9 cellular contexts compared by ENCODE assay signal in genomic region chr20:38447251-38447661, GRCh38. TPM values are rescaled to one million over a fixed set of nuclear protein-coding genes. Genes with fewer than 3 reads are reported as not detected.
DNase-seq lines count a peak whose midpoint lies in the region; ATAC-seq, FAIRE-seq and TF ChIP-seq lines count a peak whose summit lies in the region.
"Had no signal": no experiment of that assay in that cellular context is flagged by ENCODE, and none has a peak within 500 bp of the region (broad histone marks: within the 10 kb centered on the region; RNA-seq: fewer than 3 reads in every experiment).

No MANE protein-coding gene starts in this region.

- BruUV-seq in GM12878 (replicated peaks; lab: Mats Ljungman, UMichigan) (no TSS peak), HepG2 (replicated peaks; lab: Mats Ljungman, UMichigan) (TSS peak; percentile 71)

- peak overlapping the region; percentile 87 for H2AFZ ChIP-seq in GM12878 (ENCODE audit: control insufficient read depth, low read depth, low read length)
- H2AFZ ChIP-seq in HepG2 (ENCODE audit: low read length) = no peak overlapping the region

- RAD21 ChIA-PET in GM12878 (lab: Charles Lee; ENCODE audit: unreplicated experiment) = interaction anchor here (1.7 to 3.3 kb wide), 3 partner anchors 12 to 25 kb away, joined by 5 to 11 read pairs (median 9); partner anchors contain the start of genes RALGAPB and SNHG17

- SMC1A ChIA-PET in GM12878 (lab: Charles Lee; ENCODE audit: uncharacterized antibody, unreplicated experiment) = interaction anchor here (0.7 to 6.1 kb wide), 4 partner anchors 13 to 28 kb away, joined by 3 to 27 read pairs (median 4); partner anchors contain the start of genes RALGAPB and SNHG17

- no peaks in the 10 kb centered on the region for H3K27me3 Mint-ChIP-seq in activated CD4-positive, alpha-beta T cell treated with anti-CD3 and anti-CD28 coated beads for 36 hours

- no peaks in the 10 kb centered on the region for H3K9me3 ChIP-seq in GM12878 (replicated peaks; ENCODE audit: control insufficient read depth, insufficient read depth, low read length)
- no peaks in the 10 kb centered on the region for H3K9me3 ChIP-seq in HepG2 (ENCODE audit: low read length)
- H3K9me3 ChIP-seq in thyroid gland = no peaks in the 10 kb centered on the region

- peak overlapping the region; percentile 68 for H3K4me3 Mint-ChIP-seq in activated CD4-positive, alpha-beta T cell treated with anti-CD3 and anti-CD28 coated beads for 36 hours

- intact Hi-C loops in activated CD4-positive, alpha-beta T cell treated with anti-CD3 and anti-CD28 coated beads for 36 hours (cut with DNase I, micrococcal nuclease) = loop anchor here in 1 of 2 experiments (5.0 kb wide), 2 partner anchors 300 to 755 kb away; partner anchors contain the start of genes ACTR5 and CTNNBL1
- intact Hi-C loops in GM12878 (cut with micrococcal nuclease; ENCODE audit: unreplicated experiment) = loop anchor here (2.0 to 5.0 kb wide), 2 partner anchors 26 to 300 kb away; partner anchors contain the start of genes ACTR5 and RALGAPB
- intact Hi-C loops in HepG2 (cut with micrococcal nuclease; ENCODE audit: unreplicated experiment) = no loop called here
- intact Hi-C loops in thyroid gland (cut with DNase I) = loop anchor here (2.0 kb wide), 1 partner anchor 16 kb away; no protein-coding TSS in a partner anchor

- H3K9ac ChIP-seq in GM12878 (ENCODE audit: control insufficient read depth, insufficient read depth, low read length) = peak overlapping the region; percentile 98
- peak overlapping the region; percentile 98 for H3K9ac ChIP-seq in HepG2 (ENCODE audit: insufficient read depth, low read depth, low read length)

- TF ChIP-seq CTCF in GM12878 (IDR thresholded peaks at IDR 0.05 in 2 of 3, conservative IDR thresholded peaks at IDR 0.05 in 1 of 3; ENCODE audit: control insufficient read depth in 2 of 3, extremely low read depth in 1 of 3, insufficient read depth in 1 of 3, low read depth in 3 of 3, low read length in 3 of 3) = no peak
- no peak for TF ChIP-seq CTCF in HepG2 (CRISPR knock-in tag; IDR thresholded peaks at IDR 0.05)
- no peak for TF ChIP-seq CTCF in thyroid gland (IDR thresholded peaks at IDR 0.05)

- H3K4me1 ChIP-seq in GM12878 (ENCODE audit: control insufficient read depth, insufficient read depth, low read length) (peaks cover 11% of the 10 kb centered on the region), HepG2 (ENCODE audit: insufficient read depth, low read length) (peaks cover 42% of the 10 kb centered on the region), thyroid gland (peaks cover 8 to 15% of the 10 kb centered on the region in 2 donors)

- H3K4me3 ChIP-seq in GM12878 = peak overlapping the region; percentile 92
- H3K4me3 ChIP-seq in HepG2 (replicated peaks in 1 of 3; ENCODE audit: insufficient read depth in 1 of 3, low read depth in 2 of 3, low read length in 3 of 3) = peak overlapping the region; percentile 86 to 99 (median 95)
- H3K4me3 ChIP-seq in thyroid gland (replicated peaks in 1 of 3) = peak overlapping the region; percentile 92 to 100 (median 98)

- POLR2A ChIA-PET in activated CD4-positive, alpha-beta T cell treated with anti-CD3 and anti-CD28 coated beads for 36 hours (lab: Charles Lee) = interaction anchor here (1.0 to 3.0 kb wide), 4 partner anchors 12 to 27 kb away, joined by 3 to 48 read pairs (median 6); partner anchors contain the start of gene SNHG17
- POLR2A ChIA-PET in GM12878 (lab: Charles Lee) = interaction anchor here (0.8 to 4.0 kb wide), 6 partner anchors 10 to 26 kb away, joined by 3 to 45 read pairs (median 6); partner anchors contain the start of genes RALGAPB and SNHG17
- POLR2A ChIA-PET in HepG2 (lab: Yijun Ruan, JAX) = interaction anchor here (0.6 to 5.1 kb wide), 8 partner anchors 10 to 303 kb away, joined by 3 to 294 read pairs (median 4); partner anchors contain the start of genes RALGAPB and SNHG17

- H3K36me3 Mint-ChIP-seq in activated CD4-positive, alpha-beta T cell treated with anti-CD3 and anti-CD28 coated beads for 36 hours (ENCODE audit: low read depth) = peaks cover 25% of the 10 kb centered on the region

- no peak for DNase-seq in activated CD4-positive, alpha-beta T cell treated with anti-CD3 and anti-CD28 coated beads for 36 hours
- DNase-seq in activated CD4-positive, alpha-beta T cell treated with anti-CD3 and anti-CD28 coated beads, Interleukin-2, amount 50 U/mL, for 4 hours = no peak
- DNase-seq in GM12878 (ENCODE audit: low read depth, low spot score) = no peak
- no peak for DNase-seq in HepG2 (ENCODE audit: low spot score)
- no peak for DNase-seq in thyroid gland
- DNase-seq in EL = no peak
- no peak for DNase-seq in urothelium cell line (ENCODE audit: low spot score)
- DNase-seq: NCI-H226 had no signal

- in situ Hi-C loops in GM12878 (cut with MboI) = no loop called here
- in situ Hi-C loops in HepG2 (cut with HindIII; ENCODE audit: extremely low pct_ligation_motif_present, low pct_unique_long_range_greater_than_20kb) = loop anchor here (25.0 kb wide), 1 partner anchor 290 kb away; the partner anchor contains the start of gene ACTR5

- TF ChIP-seq RAD21 in GM12878 (IDR thresholded peaks at IDR 0.05; ENCODE audit: insufficient read depth, low read depth, low read length) (no peak), HepG2 (CRISPR knock-in tag; IDR thresholded peaks at IDR 0.05) (no peak)

- no peaks in the 10 kb centered on the region for H3K9me3 Mint-ChIP-seq in activated CD4-positive, alpha-beta T cell treated with anti-CD3 and anti-CD28 coated beads for 36 hours (ENCODE audit: low read depth)

- H3K36me3 ChIP-seq in GM12878 (ENCODE audit: control insufficient read depth in 2 of 2, insufficient read depth in 2 of 2, low read length in 1 of 2) (peaks cover 0 to 15% of the 10 kb centered on the region in 2 experiments; a peak in 1 of 4 replicates), HepG2 (replicated peaks in 1 of 2; ENCODE audit: control insufficient read depth in 1 of 2, insufficient read depth in 2 of 2, low read length in 2 of 2) (peaks cover 16 to 28% of the 10 kb centered on the region in 2 experiments), thyroid gland (peaks cover 8 to 13% of the 10 kb centered on the region in 2 donors)

- ATAC-seq in activated CD4-positive, alpha-beta T cell treated with anti-CD3 and anti-CD28 coated beads for 36 hours = no peak
- peak; percentile 2; the same call in 2 of the 3 replicates for ATAC-seq in GM12878
- peak; percentile 45 for ATAC-seq in HepG2
- no peak for ATAC-seq in HG03571 (IDR thresholded peaks at IDR 0.05; ENCODE audit: unreplicated experiment)

- no peak for TF ChIP-seq POLR2A in GM12878 (IDR thresholded peaks at IDR 0.05; ENCODE audit: low read depth, low read length)
- no peak for TF ChIP-seq POLR2A in HepG2 (IDR thresholded peaks at IDR 0.05; ENCODE audit: insufficient read depth in 1 of 2, low read depth in 2 of 2, low read length in 2 of 2)
- no peak for TF ChIP-seq POLR2A in thyroid gland (IDR thresholded peaks at IDR 0.05)

- TF ChIP-seq EP300 in GM12878 (IDR thresholded peaks at IDR 0.05; ENCODE audit: borderline replicate concordance in 1 of 2, control insufficient read depth in 1 of 2, low read depth in 2 of 2, low read length in 2 of 2) (no peak), HepG2 (IDR thresholded peaks at IDR 0.05; ENCODE audit: low read depth in 2 of 2, low read length in 2 of 2) (no peak), HepG2 (CRISPR knock-in tag; IDR thresholded peaks at IDR 0.05; ENCODE audit: borderline replicate concordance) (no peak)

- WGBS in GM12878 (ENCODE audit: insufficient coverage, insufficient replicate concordance, low lambda C conversion rate, missing lambda C conversion rate) = 49% methylated on average over 12 of the region's 12 CpGs
- WGBS in HepG2 (ENCODE audit: low lambda C conversion rate) = 31% methylated on average over 12 of the region's 12 CpGs
- WGBS in thyroid gland, 2 donors = 46 to 54% methylated on average over 12 of the region's 12 CpGs

- no peaks in the 10 kb centered on the region for H4K20me1 ChIP-seq in GM12878 (ENCODE audit: control insufficient read depth, insufficient read depth)
- H4K20me1 ChIP-seq in HepG2 (ENCODE audit: insufficient read depth, low read length) = no peaks in the 10 kb centered on the region

- no peaks in the 10 kb centered on the region for H3K27me3 ChIP-seq in GM12878 (replicated peaks in 1 of 2; ENCODE audit: control insufficient read depth in 2 of 2, insufficient read depth in 2 of 2, low read length in 1 of 2)
- no peaks in the 10 kb centered on the region; a peak in 1 of 5 replicates for H3K27me3 ChIP-seq in HepG2 (ENCODE audit: control insufficient read depth in 1 of 2, insufficient read depth in 2 of 2, low read length in 2 of 2)
- no peaks in the 10 kb centered on the region for H3K27me3 ChIP-seq in thyroid gland

- peaks cover 23% of the 10 kb centered on the region for H3K79me2 ChIP-seq in GM12878 (ENCODE audit: control insufficient read depth, insufficient read depth, low read length)
- H3K79me2 ChIP-seq in HepG2 (ENCODE audit: insufficient read depth, low read length) = peaks cover 12% of the 10 kb centered on the region

- CTCF ChIA-PET in activated CD4-positive, alpha-beta T cell treated with anti-CD3 and anti-CD28 coated beads for 36 hours (lab: Charles Lee) = interaction anchor here (0.7 to 5.1 kb wide), 6 partner anchors 10 to 701 kb away, joined by 3 to 101 read pairs (median 5); partner anchors contain the start of gene SNHG17
- CTCF ChIA-PET in GM12878 (lab: Yijun Ruan, JAX) = interaction anchor here (0.6 to 5.3 kb wide), 12 partner anchors 8 to 305 kb away, joined by 3 to 112 read pairs (median 5); partner anchors contain the start of genes RALGAPB and SNHG17
- CTCF ChIA-PET in HepG2 (lab: Yijun Ruan, JAX; ENCODE audit: low intra/inter-chr PET ratio, low total read pairs) = interaction anchor here (3.0 to 6.0 kb wide), 2 partner anchors 12 to 25 kb away, joined by 18 to 314 read pairs; partner anchors contain the start of genes RALGAPB and SNHG17

- peak overlapping the region; percentile 84 for H3K27ac ChIP-seq in GM12878 (ENCODE audit: control insufficient read depth, insufficient read depth)
- peak overlapping the region; percentile 78 for H3K27ac ChIP-seq in HepG2 (ENCODE audit: extremely low read length, insufficient read depth, low read length)
- H3K27ac ChIP-seq in thyroid gland = peak overlapping the region; percentile 74 to 93 (median 93)

- H3K4me2 ChIP-seq in GM12878 (ENCODE audit: control insufficient read depth, insufficient read depth) = peak overlapping the region; percentile 97
- peak overlapping the region; percentile 92 for H3K4me2 ChIP-seq in HepG2 (ENCODE audit: low read depth, low read length)

- H3K4me1 Mint-ChIP-seq in activated CD4-positive, alpha-beta T cell treated with anti-CD3 and anti-CD28 coated beads for 36 hours = peaks cover 29% of the 10 kb centered on the region

- FAIRE-seq in GM12878 (lab: Jason Lieb, UNC) = no peak
- FAIRE-seq in HepG2 (lab: Jason Lieb, UNC) = no peak
- no peak for FAIRE-seq in urothelium cell line (lab: Jason Lieb, UNC)

- H3K27ac Mint-ChIP-seq in activated CD4-positive, alpha-beta T cell treated with anti-CD3 and anti-CD28 coated beads for 36 hours = peak overlapping the region; percentile 44

RNA-seq across cellular contexts. Expression of gene SNHG17, which starts 12.1 kb away (rescaled TPM):
- 10 to 100 TPM; 70.7 to 72.4 TPM for total RNA-seq in activated CD4-positive, alpha-beta T cell treated with anti-CD3 and anti-CD28 coated beads for 36 hours
- 90.9 and 103 TPM in 2 replicates for total RNA-seq in GM12878 (2013; cell fraction: nucleolus; rRNA removed)
- total RNA-seq in GM12878 (2014; rRNA removed) (22.9 and 24.4 TPM in 2 replicates), GM12878 (2014; rRNA removed; fragmentation: Illumina TruSeq; extraction: Trizol) (22.9 and 23.9 TPM in 2 replicates), GM12878 (2021) (50.3 and 63.0 TPM in 2 replicates), HepG2 (2016; rRNA removed; fragmentation: Illumina TruSeq; extraction: Trizol) (15.6 and 26.2 TPM in 2 replicates), thyroid gland (10 to 100 TPM; 13.3 to 38.4 (median 18.7) TPM)
- 40.8 TPM for polyA plus RNA-seq in GM12878 (2011; ENCODE audit: low read depth)
- polyA plus RNA-seq in GM12878 (2011; rRNA removed) (23.5 and 33.9 TPM in 2 replicates), GM12878 (2014; fragmentation: Illumina TruSeq; extraction: Trizol) (15.3 and 20.8 TPM in 2 replicates), GM12878 (2014; fragmentation: Nextera tagmentation; extraction: Ambion mirVana) (10 to 100 TPM; 25.6 to 33.9 TPM), GM12878 (2014; rRNA removed) (62.2 and 69.4 TPM in 2 replicates), GM12878 (2016; fragmentation: Nextera tagmentation; extraction: Ambion mirVana) (10 to 100 TPM; 45.8 to 47.3 TPM), HepG2 (2011; rRNA removed) (41.2 and 44.8 TPM in 2 replicates)
- polyA plus RNA-seq in GM12878 (2011; cell fraction: cytosol; rRNA removed) = 35.0 and 37.2 TPM in 2 replicates
- 118 and 158 TPM in 2 replicates for polyA plus RNA-seq in GM12878 (2011; cell fraction: nucleus; rRNA removed)
- 34.9 and 66.5 TPM in 2 replicates for polyA plus RNA-seq in GM12878 (2012)
- polyA minus RNA-seq in GM12878 (2011; rRNA and poly(A)+ RNA removed) = 47.5 and 62.1 TPM in 2 replicates
- polyA minus RNA-seq in GM12878 (2011; cell fraction: cytosol; rRNA and poly(A)+ RNA removed) = 25.0 and 26.2 TPM in 2 replicates
- polyA minus RNA-seq in GM12878 (2011; cell fraction: nucleus; rRNA and poly(A)+ RNA removed) = 43.6 and 75.0 TPM in 2 replicates
- total RNA-seq in HepG2 (2016; cell fraction: cytosol; rRNA removed; fragmentation: Illumina TruSeq; extraction: Trizol; ENCODE audit: low read depth) = 27.4 and 27.8 TPM in 2 replicates
- 15.2 and 25.3 TPM in 2 replicates for total RNA-seq in HepG2 (2016; cell fraction: insoluble cytoplasmic fraction; rRNA removed; fragmentation: Illumina TruSeq; extraction: Trizol)
- 30.7 and 34.5 TPM in 2 replicates for total RNA-seq in HepG2 (2016; cell fraction: membrane; rRNA removed; fragmentation: Illumina TruSeq; extraction: Trizol)
- 44.8 and 54.3 TPM in 2 replicates for total RNA-seq in HepG2 (2016; cell fraction: nucleus; rRNA removed; fragmentation: Illumina TruSeq; extraction: Trizol)
- polyA plus RNA-seq in HepG2 (2011; cell fraction: cytosol; rRNA removed) = 19.6 and 22.7 TPM in 2 replicates
- 170 and 182 TPM in 2 replicates for polyA plus RNA-seq in HepG2 (2011; cell fraction: nucleus; rRNA removed)
- polyA plus RNA-seq in HepG2 (2012) = 32.8 and 56.1 TPM in 2 replicates
- 24.3 and 28.6 TPM in 2 replicates for polyA plus RNA-seq in HepG2 (2016; cell fraction: cytosol; fragmentation: Illumina TruSeq; extraction: Trizol; ENCODE audit: low read depth)
- polyA plus RNA-seq in HepG2 (2016; cell fraction: insoluble cytoplasmic fraction; fragmentation: Illumina TruSeq; extraction: Trizol; ENCODE audit: low read depth) = 32.2 and 33.6 TPM in 2 replicates
- polyA plus RNA-seq in HepG2 (2016; cell fraction: membrane; fragmentation: Illumina TruSeq; extraction: Trizol; ENCODE audit: low read depth) = 28.4 and 32.2 TPM in 2 replicates
- 126 and 147 TPM in 2 replicates for polyA plus RNA-seq in HepG2 (2016; cell fraction: nucleus; fragmentation: Illumina TruSeq; extraction: Trizol; ENCODE audit: insufficient read depth, low read depth)
- polyA minus RNA-seq in HepG2 (2011; rRNA and poly(A)+ RNA removed; ENCODE audit: low replicate concordance) = 34.4 and 149 TPM in 2 replicates
- polyA minus RNA-seq in HepG2 (2011; cell fraction: cytosol; rRNA and poly(A)+ RNA removed) = 6.9 and 12.8 TPM in 2 replicates
- polyA minus RNA-seq in HepG2 (2011; cell fraction: nucleus; rRNA and poly(A)+ RNA removed) = 67.3 and 72.4 TPM in 2 replicates

RNA-seq across cellular contexts. Expression of gene RALGAPB, which starts 25.4 kb away (rescaled TPM):
- 10 to 100 TPM; 23.5 to 27.1 TPM for total RNA-seq in activated CD4-positive, alpha-beta T cell treated with anti-CD3 and anti-CD28 coated beads for 36 hours
- 99.4 and 101 TPM in 2 replicates for total RNA-seq in GM12878 (2013; cell fraction: nucleolus; rRNA removed)
- total RNA-seq in GM12878 (2014; rRNA removed) (17.9 and 20.8 TPM in 2 replicates), GM12878 (2014; rRNA removed; fragmentation: Illumina TruSeq; extraction: Trizol) (17.3 and 17.6 TPM in 2 replicates), GM12878 (2021) (19.6 and 21.4 TPM in 2 replicates), HepG2 (2016; rRNA removed; fragmentation: Illumina TruSeq; extraction: Trizol) (30.6 and 36.5 TPM in 2 replicates), thyroid gland (10 to 100 TPM; 53.6 to 79.8 (median 62.1) TPM)
- polyA plus RNA-seq in GM12878 (2011; ENCODE audit: low read depth) = 7.9 TPM
- polyA plus RNA-seq in GM12878 (2011; rRNA removed) (18.1 and 19.4 TPM in 2 replicates), GM12878 (2014; fragmentation: Illumina TruSeq; extraction: Trizol) (23.2 and 30.7 TPM in 2 replicates), GM12878 (2014; fragmentation: Nextera tagmentation; extraction: Ambion mirVana) (1 to 10 TPM; 3.7 to 4.2 TPM), GM12878 (2014; rRNA removed) (13.6 and 14.9 TPM in 2 replicates), GM12878 (2016; fragmentation: Nextera tagmentation; extraction: Ambion mirVana) (10 to 100 TPM; 11.5 to 11.7 TPM), HepG2 (2011; rRNA removed) (16.2 and 17.6 TPM in 2 replicates)
- 7.3 and 10.0 TPM in 2 replicates for polyA plus RNA-seq in GM12878 (2011; cell fraction: cytosol; rRNA removed)
- 38.5 and 40.8 TPM in 2 replicates for polyA plus RNA-seq in GM12878 (2011; cell fraction: nucleus; rRNA removed)
- 10.6 and 11.1 TPM in 2 replicates for polyA plus RNA-seq in GM12878 (2012)
- polyA minus RNA-seq in GM12878 (2011; rRNA and poly(A)+ RNA removed) = 32.5 and 34.1 TPM in 2 replicates
- 8.6 and 12.2 TPM in 2 replicates for polyA minus RNA-seq in GM12878 (2011; cell fraction: cytosol; rRNA and poly(A)+ RNA removed)
- 34.8 and 45.2 TPM in 2 replicates for polyA minus RNA-seq in GM12878 (2011; cell fraction: nucleus; rRNA and poly(A)+ RNA removed)
- total RNA-seq in HepG2 (2016; cell fraction: cytosol; rRNA removed; fragmentation: Illumina TruSeq; extraction: Trizol; ENCODE audit: low read depth) = 3.8 and 4.1 TPM in 2 replicates
- total RNA-seq in HepG2 (2016; cell fraction: insoluble cytoplasmic fraction; rRNA removed; fragmentation: Illumina TruSeq; extraction: Trizol) = 30.2 and 33.9 TPM in 2 replicates
- 10.8 and 12.6 TPM in 2 replicates for total RNA-seq in HepG2 (2016; cell fraction: membrane; rRNA removed; fragmentation: Illumina TruSeq; extraction: Trizol)
- 61.4 and 61.7 TPM in 2 replicates for total RNA-seq in HepG2 (2016; cell fraction: nucleus; rRNA removed; fragmentation: Illumina TruSeq; extraction: Trizol)
- polyA plus RNA-seq in HepG2 (2011; cell fraction: cytosol; rRNA removed) = 5.5 and 9.1 TPM in 2 replicates
- polyA plus RNA-seq in HepG2 (2011; cell fraction: nucleus; rRNA removed) = 32.6 and 39.1 TPM in 2 replicates
- polyA plus RNA-seq in HepG2 (2012) = 21.8 and 23.1 TPM in 2 replicates
- polyA plus RNA-seq in HepG2 (2016; cell fraction: cytosol; fragmentation: Illumina TruSeq; extraction: Trizol; ENCODE audit: low read depth) = 0.74 and 0.87 TPM in 2 replicates
- 23.7 and 25.3 TPM in 2 replicates for polyA plus RNA-seq in HepG2 (2016; cell fraction: insoluble cytoplasmic fraction; fragmentation: Illumina TruSeq; extraction: Trizol; ENCODE audit: low read depth)
- 2.6 and 2.7 TPM in 2 replicates for polyA plus RNA-seq in HepG2 (2016; cell fraction: membrane; fragmentation: Illumina TruSeq; extraction: Trizol; ENCODE audit: low read depth)
- 62.4 and 65.2 TPM in 2 replicates for polyA plus RNA-seq in HepG2 (2016; cell fraction: nucleus; fragmentation: Illumina TruSeq; extraction: Trizol; ENCODE audit: insufficient read depth, low read depth)
- polyA minus RNA-seq in HepG2 (2011; rRNA and poly(A)+ RNA removed; ENCODE audit: low replicate concordance) = 30.1 and 32.8 TPM in 2 replicates
- polyA minus RNA-seq in HepG2 (2011; cell fraction: cytosol; rRNA and poly(A)+ RNA removed) = 22.1 and 26.7 TPM in 2 replicates
- 106 and 121 TPM in 2 replicates for polyA minus RNA-seq in HepG2 (2011; cell fraction: nucleus; rRNA and poly(A)+ RNA removed)

Comparison
In these comparisons a context has a peak if more than half of its experiments do, and no peak if none do; other contexts are left out.
1. ATAC-seq: peak in GM12878 (single experiment) and HepG2 (single experiment); none in activated CD4-positive, alpha-beta T cell treated with anti-CD3 and anti-CD28 coated beads for 36 hours (single experiment) and HG03571 (single experiment).
2. Peak in every context shown above with its lines, with median percentiles within 50 percentile points of each other: H3K27ac ChIP-seq and H3K4me3 ChIP-seq.